ENCODE assay signal across 14 cellular contexts in genomic region chr9:76297721-76298239, GRCh38.
DNase-seq lines count a peak whose midpoint lies in the region; ATAC-seq, FAIRE-seq and TF ChIP-seq lines count a peak whose summit lies in the region.
"Had no signal": no experiment of that assay in that cellular context is flagged by ENCODE, and none has a peak within 500 bp of the region (broad histone marks: within the 10 kb centered on the region; RNA-seq: fewer than 3 reads in every experiment).

No MANE protein-coding gene starts in this region.

- H3K27me3 ChIP-seq in BJ (ENCODE audit: control insufficient read depth, insufficient read depth, low read length), result no peaks in the 10 kb centered on the region
- no peaks in the 10 kb centered on the region for H3K27me3 ChIP-seq in Peyer's patch

- no peaks in the 10 kb centered on the region for H3K4me1 ChIP-seq in Peyer's patch
- H3K4me1 ChIP-seq: parathyroid adenoma had no signal

- H3K4me3 ChIP-seq in BJ (ENCODE audit: low read depth, low read length), result no peak overlapping the region
- H3K4me3 ChIP-seq in Peyer's patch, result no peak overlapping the region
- peak overlapping the region; percentile 18 to 21 for H3K4me3 ChIP-seq in foreskin fibroblast (ENCODE audit: low read depth in 1 of 2, low read length in 2 of 2)

- H3K9me3 ChIP-seq in Peyer's patch, result no peaks in the 10 kb centered on the region

- no peak for FAIRE-seq in H54 (lab: Jason Lieb, UNC)
- FAIRE-seq: frontal cortex had no signal

- H3K27ac Mint-ChIP-seq in progenitor cell of endocrine pancreas, result peak overlapping the region; percentile 33
- H3K27ac Mint-ChIP-seq: stimulated activated memory B cell treated with anti-CD40 and anti-IgM and Interleukin-4, amounts not matched to agents 10 μg/mL and 1 μg/mL and 100 μg/mL, for 72 hours had no signal

- H3K4me1 Mint-ChIP-seq in progenitor cell of endocrine pancreas (ENCODE audit: low read depth), result peaks cover 3% of the 10 kb centered on the region
- H3K4me1 Mint-ChIP-seq: stimulated activated memory B cell treated with anti-CD40 and anti-IgM and Interleukin-4, amounts not matched to agents 10 μg/mL and 1 μg/mL and 100 μg/mL, for 72 hours had no signal

- H3K36me3 ChIP-seq in BJ (ENCODE audit: control insufficient read depth, insufficient read depth, low read length) (no peaks in the 10 kb centered on the region), Peyer's patch (peaks cover 0 to 18% (median 0%) of the 10 kb centered on the region in 3 donors)

- H3K36me3 Mint-ChIP-seq in progenitor cell of endocrine pancreas (ENCODE audit: insufficient read depth), result no peaks in the 10 kb centered on the region
- H3K36me3 Mint-ChIP-seq: stimulated activated memory B cell treated with anti-CD40 and anti-IgM and Interleukin-4, amounts not matched to agents 10 μg/mL and 1 μg/mL and 100 μg/mL, for 72 hours had no signal

- no peak for ATAC-seq in HG03196 (IDR thresholded peaks at IDR 0.05; ENCODE audit: unreplicated experiment)
- ATAC-seq: stimulated activated memory B cell treated with anti-CD40 and anti-IgM and Interleukin-4, amounts not matched to agents 10 μg/mL and 1 μg/mL and 100 μg/mL, for 72 hours had no signal

- POLR2A ChIA-PET in BJ (lab: Charles Lee), result no interaction called here

- TF ChIP-seq CTCF in BJ (IDR thresholded peaks at IDR 0.05; ENCODE audit: insufficient read depth, low read depth, low read length) (no peak), Peyer's patch (IDR thresholded peaks at IDR 0.05) (no peak), foreskin fibroblast (IDR thresholded peaks at IDR 0.05; ENCODE audit: low read depth, low read length) (no peak), progenitor cell of endocrine pancreas (IDR thresholded peaks at IDR 0.05; ENCODE audit: unreplicated experiment) (no peak)

- H3K27me3 Mint-ChIP-seq in progenitor cell of endocrine pancreas, result peaks cover 15% of the 10 kb centered on the region

- no peaks in the 10 kb centered on the region for H3K9me3 Mint-ChIP-seq in progenitor cell of endocrine pancreas (ENCODE audit: low read depth)
- H3K9me3 Mint-ChIP-seq: stimulated activated memory B cell treated with anti-CD40 and anti-IgM and Interleukin-4, amounts not matched to agents 10 μg/mL and 1 μg/mL and 100 μg/mL, for 72 hours had no signal

- H3K27ac ChIP-seq in Peyer's patch, result peak overlapping the region in 3 of 4 donors; percentile 31 to 64 (median 42)
- H3K27ac ChIP-seq: parathyroid adenoma had no signal

- no peak overlapping the region for H3K4me3 Mint-ChIP-seq in progenitor cell of endocrine pancreas (ENCODE audit: low read depth)
- H3K4me3 Mint-ChIP-seq: stimulated activated memory B cell treated with anti-CD40 and anti-IgM and Interleukin-4, amounts not matched to agents 10 μg/mL and 1 μg/mL and 100 μg/mL, for 72 hours had no signal

- TF ChIP-seq POLR2A in Peyer's patch (IDR thresholded peaks at IDR 0.05), result no peak
- TF ChIP-seq POLR2A in H54 (IDR thresholded peaks at IDR 0.05; ENCODE audit: low read depth, low read length), result no peak

- CTCF ChIA-PET in BJ (lab: Yijun Ruan, JAX), result interaction anchor here (0.6 to 2.6 kb wide), 5 partner anchors 11 to 408 kb away, joined by 3 to 7 read pairs (median 4); no protein-coding TSS in a partner anchor

- DNase-seq in BJ (ENCODE audit: low read depth) (peak; percentile 71), Peyer's patch (no peak), foreskin fibroblast (peak; percentile 34 to 77), progenitor cell of endocrine pancreas (ENCODE audit: low spot score, unreplicated experiment) (no peak), foreskin melanocyte (no peak), H54 (ENCODE audit: insufficient read length, low spot score) (no peak), NCI-H345 (lab: John Stamatoyannopoulos, UW) (no peak)
- DNase-seq: COR-L47, NCI-H1694, SW 1271 had no signal

Comparison
In these comparisons a context has a peak if more than half of its experiments do, and no peak if none do; other contexts are left out.
1. DNase-seq: peak in BJ (single experiment) and foreskin fibroblast (2 of 2); none in Peyer's patch (0 of 3), progenitor cell of endocrine pancreas (single experiment), foreskin melanocyte (single experiment), H54 (single experiment) and NCI-H345 (single experiment).
2. H3K4me3 ChIP-seq: peak in foreskin fibroblast (2 of 2); none in BJ (single experiment) and Peyer's patch (0 of 4).